ENCODE assay signal across 1 cellular context in the genomic region with DNA sequence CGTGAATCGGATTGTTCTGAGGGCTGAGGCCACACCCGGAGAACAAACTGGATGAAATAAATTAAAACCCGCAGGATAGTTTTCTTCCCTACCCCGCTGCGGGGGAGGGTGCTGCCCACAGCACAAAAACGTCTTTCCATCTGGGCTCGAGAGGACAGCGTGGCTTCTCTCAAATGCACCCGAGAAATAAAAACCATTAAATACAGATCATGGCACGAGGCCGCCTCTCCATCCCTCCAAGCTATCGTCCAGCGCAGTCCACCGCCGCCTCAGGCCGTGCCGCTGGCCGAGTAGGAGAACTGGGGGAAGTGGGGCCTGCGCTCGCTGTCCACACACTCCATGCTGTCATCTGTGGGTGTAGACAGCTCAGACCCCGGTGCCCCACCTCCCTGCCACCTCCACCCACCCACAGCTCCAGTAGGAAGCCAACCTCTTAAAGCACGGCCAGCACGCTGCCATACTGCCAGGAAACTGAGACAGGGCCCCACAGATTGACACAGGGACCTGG.
TF ChIP-seq lines count a peak whose summit lies in the region.

No MANE protein-coding gene starts in this region.

TF ChIP-seq in IMR-90, 13 proteins besides CTCF, POLR2A, EP300 and RAD21:
- no peak for TF ChIP-seq MXI1 (IDR thresholded peaks at IDR 0.05; ENCODE audit: borderline replicate concordance, low read depth, low read length)
- TF ChIP-seq MAFK (IDR thresholded peaks at IDR 0.05; ENCODE audit: low read depth, low read length) = no peak
- TF ChIP-seq ELK1 (IDR thresholded peaks at IDR 0.05; ENCODE audit: borderline replicate concordance, low read depth, low read length) = no peak
- TF ChIP-seq SMC3 (IDR thresholded peaks at IDR 0.05; ENCODE audit: low read depth, low read length) = no peak
- TF ChIP-seq MAZ (IDR thresholded peaks at IDR 0.05; ENCODE audit: borderline replicate concordance, low read depth, low read length) = no peak
- TF ChIP-seq NFE2L2 (IDR thresholded peaks at IDR 0.05; ENCODE audit: low read depth, low read length) = no peak
- no peak for TF ChIP-seq FOS (IDR thresholded peaks at IDR 0.05; ENCODE audit: low read depth, low read length)
- TF ChIP-seq, protein P1, sequence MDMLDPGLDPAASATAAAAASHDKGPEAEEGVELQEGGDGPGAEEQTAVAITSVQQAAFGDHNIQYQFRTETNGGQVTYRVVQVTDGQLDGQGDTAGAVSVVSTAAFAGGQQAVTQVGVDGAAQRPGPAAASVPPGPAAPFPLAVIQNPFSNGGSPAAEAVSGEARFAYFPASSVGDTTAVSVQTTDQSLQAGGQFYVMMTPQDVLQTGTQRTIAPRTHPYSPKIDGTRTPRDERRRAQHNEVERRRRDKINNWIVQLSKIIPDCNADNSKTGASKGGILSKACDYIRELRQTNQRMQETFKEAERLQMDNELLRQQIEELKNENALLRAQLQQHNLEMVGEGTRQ (IDR thresholded peaks at IDR 0.05; ENCODE audit: low read depth, low read length) = no peak
- TF ChIP-seq CHD1 (IDR thresholded peaks at IDR 0.05; ENCODE audit: low read depth, low read length) = no peak
- no peak for TF ChIP-seq RFX5 (IDR thresholded peaks at IDR 0.05; ENCODE audit: low read depth, low read length)
- TF ChIP-seq RCOR1 (IDR thresholded peaks at IDR 0.05; ENCODE audit: insufficient replicate concordance, low read length) = no peak
- TF ChIP-seq CEBPB (IDR thresholded peaks at IDR 0.05; ENCODE audit: low read depth, low read length) = no peak
- no peak for TF ChIP-seq BHLHE40 (IDR thresholded peaks at IDR 0.05; ENCODE audit: low read depth, low read length)
TF ChIP-seq in IMR-90: peak in this region for 0.
